ENCODE assay signal across 29 cellular contexts in genomic region chr3:170757038-170757437, GRCh38.
"Had no signal": no experiment of that assay in that cellular context is flagged by ENCODE, and none has a peak within 500 bp of the region (broad histone marks: within the 10 kb centered on the region; RNA-seq: fewer than 3 reads in every experiment).

No MANE protein-coding gene starts in this region.

- H3K27ac ChIP-seq: colonic mucosa, coronary artery, dorsolateral prefrontal cortex, epithelial cell of prostate, esophagus muscularis mucosa, esophagus squamous epithelium, foreskin keratinocyte, gastrocnemius medialis, gastroesophageal sphincter, heart left ventricle, heart right ventricle had no signal

- ATAC-seq: effector memory CD8-positive, alpha-beta T cell; esophagus mucosa; foreskin keratinocyte; gastrocnemius medialis; gastroesophageal sphincter; heart left ventricle; heart right ventricle had no signal

- H3K9me3 Mint-ChIP-seq: dendritic cell treated with granulocyte-macrophage colony-stimulating factor and Interleukin-4, amounts not matched to agents 40 ng/mL and 50 ng/mL, for 4 days; effector memory CD8-positive, alpha-beta T cell; endodermal cell had no signal

- H3K4me3 Mint-ChIP-seq: dendritic cell treated with granulocyte-macrophage colony-stimulating factor and Interleukin-4, amounts not matched to agents 40 ng/mL and 50 ng/mL, for 4 days; effector memory CD8-positive, alpha-beta T cell; endodermal cell had no signal

- H3K36me3 ChIP-seq: colonic mucosa, esophagus muscularis mucosa, esophagus squamous epithelium, gastrocnemius medialis, gastroesophageal sphincter, heart left ventricle, heart right ventricle had no signal

- FAIRE-seq: colon, endometrium, endothelial cell of umbilical vein, frontal cortex had no signal

- H3K27me3 ChIP-seq: colonic mucosa, dorsolateral prefrontal cortex, esophagus muscularis mucosa, esophagus squamous epithelium, foreskin keratinocyte, gastrocnemius medialis, gastroesophageal sphincter, heart left ventricle had no signal

- H3K27me3 Mint-ChIP-seq: dendritic cell treated with granulocyte-macrophage colony-stimulating factor and Interleukin-4, amounts not matched to agents 40 ng/mL and 50 ng/mL, for 4 days had no signal

- DNase-seq: colonic mucosa; cortex of kidney; dermis blood vessel endothelial cell; dorsolateral prefrontal cortex; effector CD4-positive, alpha-beta T cell; effector CD8-positive, alpha-beta T cell; effector memory CD4-positive, alpha-beta T cell; effector memory CD8-positive, alpha-beta T cell; endodermal cell; erythroblast; esophagus squamous epithelium; foreskin fibroblast; foreskin keratinocyte; foreskin melanocyte; gastrocnemius medialis; glutamatergic neuron; head of caudate nucleus; heart left ventricle; heart right ventricle had no signal

- H3K9me3 ChIP-seq: colonic mucosa, esophagus muscularis mucosa, esophagus squamous epithelium, gastrocnemius medialis, gastroesophageal sphincter, heart left ventricle, heart right ventricle had no signal

- H3K27ac Mint-ChIP-seq: dendritic cell treated with granulocyte-macrophage colony-stimulating factor and Interleukin-4, amounts not matched to agents 40 ng/mL and 50 ng/mL, for 4 days; effector memory CD8-positive, alpha-beta T cell; endodermal cell had no signal

- H3K4me1 ChIP-seq: colonic mucosa, gastrocnemius medialis had no signal

- H3K4me3 ChIP-seq: colonic mucosa, coronary artery, dorsolateral prefrontal cortex, esophagus muscularis mucosa, esophagus squamous epithelium, gastrocnemius medialis, gastroesophageal sphincter, heart left ventricle, heart right ventricle had no signal
